8 cellular contexts compared by ENCODE assay signal in genomic region chr20:16801919-16802651, GRCh38. TPM values are rescaled to one million over a fixed set of nuclear protein-coding genes. Genes with fewer than 3 reads are reported as not detected.
DNase-seq lines count a peak whose midpoint lies in the region; ATAC-seq, FAIRE-seq and TF ChIP-seq lines count a peak whose summit lies in the region.

No MANE protein-coding gene starts in this region.

- CTCF ChIA-PET in HEK293T (lab: Yijun Ruan, JAX): interaction anchor here (0.6 to 5.1 kb wide), 8 partner anchors 19 to 1801 kb away, joined by 3 to 38 read pairs (median 3); no protein-coding TSS in a partner anchor

- no peaks in the 10 kb centered on the region for H3K36me3 ChIP-seq in kidney epithelial cell (ENCODE audit: control insufficient read depth, insufficient read depth, low read length)

- H3K4me3 ChIP-seq in kidney epithelial cell (ENCODE audit: low read depth, low read length): no peak overlapping the region

- DNase-seq in HEK293T (ENCODE audit: extremely low spot score) (peak; percentile 40), NCI-H1694 treated with DMSO at 0.1 percent for 48 hours (lab: John Stamatoyannopoulos, UW) (peak; percentile 32), T1000 (lab: John Stamatoyannopoulos, UW) (peak; percentile 22), T47D (ENCODE audit: low read depth in 1 of 2, low spot score in 1 of 2) (peak; percentile 11 to 64), kidney epithelial cell (ENCODE audit: low read depth) (no peak)
- DNase-seq in stimulated activated CD4-positive, alpha-beta T cell treated with anti-CD3 and anti-CD28 coated beads, Interleukin-4, amount 100 ng/mL, for 48 hours (ENCODE audit: low read depth in 2 of 2): peak; percentile 43 to 69

- peak; percentile 89 for TF ChIP-seq CTCF in kidney epithelial cell (IDR thresholded peaks at IDR 0.05; ENCODE audit: insufficient read depth, low read length, poor library complexity, severe bottlenecking)

- in situ Hi-C loops in T47D (cut with HindIII; ENCODE audit: low pct_unique_long_range_greater_than_20kb, low sequenced_read_pairs): no loop called here

- H3K27me3 ChIP-seq in kidney epithelial cell (ENCODE audit: control insufficient read depth, insufficient read depth, low read length): peaks cover 5% of the 10 kb centered on the region

- peak; percentile 62 for FAIRE-seq in G401.6 (lab: Jason Lieb, UNC)

- ATAC-seq in GM18517 (IDR thresholded peaks at IDR 0.05; ENCODE audit: unreplicated experiment): no peak

- POLR2A ChIA-PET in HEK293T (lab: Yijun Ruan, JAX): no interaction called here

TF ChIP-seq in HEK293T, 16 proteins besides CTCF, POLR2A, EP300 and RAD21:
- TF ChIP-seq FOXM1 (IDR thresholded peaks at IDR 0.05; ENCODE audit: borderline replicate concordance) (no peak), FOXK2 (IDR thresholded peaks at IDR 0.05) (no peak), PKNOX1 (IDR thresholded peaks at IDR 0.05) (no peak), FOXA1 (IDR thresholded peaks at IDR 0.05) (no peak), L3MBTL2 (conservative IDR thresholded peaks at IDR 0.05) (no peak), BHLHE40 (IDR thresholded peaks at IDR 0.05; ENCODE audit: borderline replicate concordance) (no peak)

RNA-seq across cellular contexts. Expression of gene OTOR, which starts 53.9 kb away (rescaled TPM):
- not detected in 2 replicates for total RNA-seq in kidney epithelial cell
